In the genomic region with DNA sequence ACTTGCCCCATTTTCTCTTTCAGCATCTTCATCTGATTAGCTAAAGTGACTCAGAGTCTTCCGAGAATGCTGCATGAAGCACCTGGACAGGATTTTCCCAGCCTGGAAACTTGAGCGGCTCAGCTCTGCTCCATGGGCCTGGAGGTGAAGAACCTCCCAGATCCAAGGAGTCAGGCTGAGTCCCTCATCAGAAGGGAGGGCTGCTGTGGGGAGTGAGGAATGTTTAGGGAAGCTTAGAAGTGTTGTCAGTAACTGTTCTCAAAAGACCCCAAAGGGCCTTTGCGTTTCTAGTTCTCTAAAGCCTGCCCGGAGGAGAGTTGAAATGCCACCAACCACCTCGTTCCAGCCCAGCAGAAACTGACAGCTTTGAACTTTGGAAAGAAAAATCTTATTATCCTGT, we compare ENCODE assay signal across 15 cellular contexts.
"Had no signal": no experiment of that assay in that cellular context is flagged by ENCODE, and none has a peak within 500 bp of the region (broad histone marks: within the 10 kb centered on the region; RNA-seq: fewer than 3 reads in every experiment).

No MANE protein-coding gene starts in this region.

- DNase-seq: cortex of kidney; dorsolateral prefrontal cortex; effector CD8-positive, alpha-beta T cell; esophagus squamous epithelium; foreskin fibroblast; glutamatergic neuron; kidney glomerular epithelial cell; mammary epithelial cell; mucosa of descending colon; naive thymus-derived CD8-positive, alpha-beta T cell; posterior cingulate gyrus; stimulated activated CD4-positive, alpha-beta T cell treated with anti-CD3 and anti-CD28 coated beads, Interleukin-2, amount 100 ng/mL, for 48 hours; stimulated activated naive CD4-positive, alpha-beta T cell treated with Interleukin-2 at 50 U/mL for 16 hours had no signal

- H3K9me3 ChIP-seq: esophagus squamous epithelium, mucosa of descending colon had no signal

- H3K27ac ChIP-seq: dorsolateral prefrontal cortex, esophagus squamous epithelium, gastroesophageal sphincter had no signal

- H3K36me3 ChIP-seq: esophagus squamous epithelium, gastroesophageal sphincter had no signal

- H3K4me3 ChIP-seq: dorsolateral prefrontal cortex, esophagus squamous epithelium, gastroesophageal sphincter, mucosa of descending colon, smooth muscle cell had no signal

- H3K4me1 ChIP-seq: esophagus squamous epithelium, gastroesophageal sphincter had no signal

- H3K4me2 ChIP-seq: smooth muscle cell had no signal
